16 cellular contexts compared by ENCODE assay signal in genomic region chr4:86970447-86971354, GRCh38. TPM values are rescaled to one million over a fixed set of nuclear protein-coding genes. Genes with fewer than 3 reads are reported as not detected.
A peak's percentile ranks its signal among the peaks of the same experiment; 100 is the strongest.
DNase-seq lines count a peak whose midpoint lies in the region; ATAC-seq and TF ChIP-seq lines count a peak whose summit lies in the region.
"Had no signal": no experiment of that assay in that cellular context is flagged by ENCODE, and none has a peak within 500 bp of the region (broad histone marks: within the 10 kb centered on the region; RNA-seq: fewer than 3 reads in every experiment).

No MANE protein-coding gene starts in this region.

- H2BK5ac ChIP-seq in mesenchymal stem cell (ENCODE audit: low read depth, low read length, poor library complexity, severe bottlenecking), result no peak overlapping the region

- H4K91ac ChIP-seq in mesenchymal stem cell (ENCODE audit: low read length), result no peak overlapping the region

- DNase-seq in ELF-1 (ENCODE audit: low read depth, low spot score), result peak; percentile 73
- no peak for DNase-seq in mesenchymal stem cell
- no peak for DNase-seq in inferior parietal cortex (ENCODE audit: extremely low spot score)
- no peak for DNase-seq in pons (ENCODE audit: low spot score)
- DNase-seq in NAMALWA (ENCODE audit: low spot score), result no peak
- DNase-seq: activated CD4-positive, alpha-beta T cell treated with anti-CD3 and anti-CD28 coated beads, Interleukin-2, amount 50 U/mL, for 48 hours; activated effector memory CD4-positive, alpha-beta T cell treated with Interleukin-2 at 50 U/mL for 16 hours; naive thymus-derived CD8-positive, alpha-beta T cell; stimulated activated CD4-positive, alpha-beta T cell treated with anti-CD3 and anti-CD28 coated beads, Interleukin-2, amount 100 ng/mL, for 48 hours had no signal

- H3K4me1 ChIP-seq in mesenchymal stem cell (ENCODE audit: control insufficient read depth, insufficient read depth, low read depth, low read length), result peaks cover 6% of the 10 kb centered on the region

- H3K27ac ChIP-seq in C4-2B (peak overlapping the region; percentile 53), VCaP (peak overlapping the region; percentile 82), mesenchymal stem cell (ENCODE audit: low read length, poor library complexity, severe bottlenecking) (no peak overlapping the region)
- H3K27ac ChIP-seq: right atrium auricular region, RWPE1 had no signal

- H3K9me3 ChIP-seq in mesenchymal stem cell (ENCODE audit: control insufficient read depth, low read length), result no peaks in the 10 kb centered on the region
- H3K9me3 ChIP-seq: heart left ventricle, right atrium auricular region had no signal

- 71% methylated on average over 7 of the region's 8 CpGs for WGBS in mesenchymal stem cell

- no peak overlapping the region for H4K8ac ChIP-seq in mesenchymal stem cell (ENCODE audit: low read length)

- peak overlapping the region in 1 of 2 experiments; percentile 18 for H3K14ac ChIP-seq in mesenchymal stem cell (ENCODE audit: low read length in 2 of 2)

- no peak overlapping the region for H2AK5ac ChIP-seq in mesenchymal stem cell (ENCODE audit: low read length, severe bottlenecking)

- H3K4me3 ChIP-seq in mesenchymal stem cell (ENCODE audit: insufficient read depth in 1 of 2, low read depth in 1 of 2, low read length in 2 of 2), result no peak overlapping the region
- H3K4me3 ChIP-seq: heart left ventricle, right atrium auricular region had no signal

- no peak overlapping the region for H2BK120ac ChIP-seq in mesenchymal stem cell (ENCODE audit: low read depth, low read length)

- peak overlapping the region; percentile 24 to 71 for H3K4ac ChIP-seq in mesenchymal stem cell (ENCODE audit: low read depth in 1 of 2, low read length in 2 of 2)

- H3K9ac ChIP-seq in mesenchymal stem cell (ENCODE audit: low read length), result no peak overlapping the region

- H3K4me2 ChIP-seq in mesenchymal stem cell (ENCODE audit: low read length, poor library complexity, severe bottlenecking), result no peak overlapping the region

- H2BK15ac ChIP-seq in mesenchymal stem cell (ENCODE audit: low read depth, poor library complexity, severe bottlenecking), result peak overlapping the region; percentile 2

- H3K36me3 ChIP-seq in mesenchymal stem cell (ENCODE audit: control insufficient read depth in 1 of 2, insufficient read depth in 2 of 2, low read depth in 1 of 2, low read length in 2 of 2), result no peaks in the 10 kb centered on the region
- H3K36me3 ChIP-seq: heart left ventricle, right atrium auricular region had no signal

- no peak overlapping the region for H3K23ac ChIP-seq in mesenchymal stem cell (ENCODE audit: low read length in 2 of 2)

- H3K27me3 ChIP-seq in mesenchymal stem cell (ENCODE audit: control insufficient read depth in 1 of 2, insufficient read depth in 1 of 2, low read length in 2 of 2), result no peaks in the 10 kb centered on the region
- H3K27me3 ChIP-seq: heart left ventricle, right atrium auricular region had no signal

- peaks cover 15% of the 10 kb centered on the region for H3K79me1 ChIP-seq in mesenchymal stem cell (replicated peaks; ENCODE audit: low read length, poor library complexity, severe bottlenecking)

- H3K18ac ChIP-seq in mesenchymal stem cell (ENCODE audit: low read depth in 1 of 2, low read length in 2 of 2), result no peak overlapping the region

- no peak for ATAC-seq in HG03571 (IDR thresholded peaks at IDR 0.05; ENCODE audit: unreplicated experiment)
- ATAC-seq: HCT116; naive thymus-derived CD8-positive, alpha-beta T cell had no signal

- TF ChIP-seq CTCF in C4-2B (conservative IDR thresholded peaks at IDR 0.05) (no peak), VCaP (conservative IDR thresholded peaks at IDR 0.05) (no peak)

- H2BK12ac ChIP-seq in mesenchymal stem cell (ENCODE audit: low read length in 2 of 2), result no peak overlapping the region

- H2AFZ ChIP-seq in mesenchymal stem cell (ENCODE audit: low read depth, low read length), result no peak overlapping the region

RNA-seq across cellular contexts. Expression of gene AFF1, which starts 35.9 kb away (rescaled TPM):
- polyA plus RNA-seq in mesenchymal stem cell (2013, experiment 1 of 2), result 20.2 TPM
- 18.9 TPM for polyA plus RNA-seq in mesenchymal stem cell (2013, experiment 2 of 2)
